In genomic region chr10:117374506-117375359, GRCh38 we compare ENCODE assay signal across 8 cellular contexts. TPM values are rescaled to one million over a fixed set of nuclear protein-coding genes. Genes with fewer than 3 reads are reported as not detected.
DNase-seq lines count a peak whose midpoint lies in the region; ATAC-seq and TF ChIP-seq lines count a peak whose summit lies in the region.

No MANE protein-coding gene starts in this region.

- no peak for TF ChIP-seq CTCF in GM10266 (IDR thresholded peaks at IDR 0.05; ENCODE audit: control insufficient read depth, insufficient read depth, low read depth, missing control alignments)
- TF ChIP-seq CTCF in lung (IDR thresholded peaks at IDR 0.05; ENCODE audit: control extremely low read depth, extremely low read depth): no peak

- H3K36me3 ChIP-seq in HUES48 (ENCODE audit: control insufficient read depth, insufficient read depth, low read length): no peaks in the 10 kb centered on the region
- H3K36me3 ChIP-seq in effector memory CD4-positive, alpha-beta T cell (ENCODE audit: control insufficient read depth, insufficient read depth, low read length): no peaks in the 10 kb centered on the region
- no peaks in the 10 kb centered on the region for H3K36me3 ChIP-seq in lung (ENCODE audit: control insufficient read depth in 2 of 2, insufficient read depth in 2 of 2, low read length in 2 of 2)

- H3K4me1 ChIP-seq in HUES48 (ENCODE audit: control insufficient read depth, insufficient read depth, low read length) (peaks cover 21% of the 10 kb centered on the region), lung (ENCODE audit: control insufficient read depth in 2 of 2, insufficient read depth in 2 of 2, low read length in 2 of 2) (peaks cover 0 to 7% of the 10 kb centered on the region in 2 donors)
- H3K4me1 ChIP-seq in effector memory CD4-positive, alpha-beta T cell (ENCODE audit: control insufficient read depth, insufficient read depth, low read length, poor library complexity, severe bottlenecking): peaks cover 11% of the 10 kb centered on the region

- DNase-seq in GM10266 (ENCODE audit: extremely low spot score) (peak; percentile 69), lung (ENCODE audit: low spot score) (no peak), NCI-H128 (lab: John Stamatoyannopoulos, UW; ENCODE audit: unreplicated experiment) (no peak)
- DNase-seq in activated CD4-positive, alpha-beta T cell treated with anti-CD3 and anti-CD28 coated beads for 1 hour: peak; percentile 11
- DNase-seq in effector memory CD4-positive, alpha-beta T cell: peak in 2 of 3 donors; percentile 9 to 24
- peak; percentile 50 for DNase-seq in stimulated activated CD8-positive, alpha-beta memory T cell treated with anti-CD3 and anti-CD28 coated beads, Interleukin-4, amount 100 ng/mL, for 48 hours

- WGBS in lung, 2 donors: 0 to 1% methylated on average over 81 to 92 of the region's 92 CpGs

- H3K4me3 ChIP-seq in HUES48 (ENCODE audit: low read depth, low read length): peak overlapping the region; percentile 78
- peak overlapping the region; percentile 91 for H3K4me3 ChIP-seq in effector memory CD4-positive, alpha-beta T cell (ENCODE audit: insufficient read depth, low read depth, low read length, poor library complexity, severe bottlenecking)
- peak overlapping the region; percentile 62 for H3K4me3 ChIP-seq in lung

- peak overlapping the region; percentile 18; the same call in 1 of the 2 replicates for H3K9ac ChIP-seq in HUES48 (ENCODE audit: low read depth, low read length)

- H3K9me3 ChIP-seq in HUES48 (ENCODE audit: control insufficient read depth, insufficient read depth, low read length) (no peaks in the 10 kb centered on the region), lung (ENCODE audit: control insufficient read depth in 2 of 2, insufficient read depth in 1 of 2, low read length in 1 of 2) (no peaks in the 10 kb centered on the region)
- H3K9me3 ChIP-seq in effector memory CD4-positive, alpha-beta T cell (ENCODE audit: control insufficient read depth, low read length): no peaks in the 10 kb centered on the region

- H3K27me3 ChIP-seq in HUES48 (ENCODE audit: control insufficient read depth, insufficient read depth, low read length) (peaks cover 22% of the 10 kb centered on the region), lung (ENCODE audit: control insufficient read depth, insufficient read depth) (no peaks in the 10 kb centered on the region)
- H3K27me3 ChIP-seq in effector memory CD4-positive, alpha-beta T cell (replicated peaks; ENCODE audit: control insufficient read depth, insufficient read depth, low read length, poor library complexity, severe bottlenecking): no peaks in the 10 kb centered on the region

- H3K27ac ChIP-seq in HUES48 (ENCODE audit: low read depth, low read length) (peak overlapping the region; percentile 73), lung (ENCODE audit: low read depth in 1 of 2, low read length in 1 of 2) (peak overlapping the region; percentile 94 to 95)
- H3K27ac ChIP-seq in effector memory CD4-positive, alpha-beta T cell (ENCODE audit: insufficient read depth, low read length, poor library complexity, severe bottlenecking): peak overlapping the region; percentile 75

- ATAC-seq in GM21526 (IDR thresholded peaks at IDR 0.05; ENCODE audit: low FRiP score, unreplicated experiment) (peak; percentile 34), lung (ENCODE audit: insufficient read depth, low FRiP score) (peak; percentile 4)

RNA-seq across cellular contexts. Expression of gene PDZD8, which starts 0.5 kb away (rescaled TPM):
- total RNA-seq in lung: 10 to 100 TPM; 27.5 to 32.0 TPM
- 10 to 100 TPM in 1 of 2 donors, 1 to 10 TPM in 1; 3.7 to 11.0 TPM for polyA plus RNA-seq in lung

Comparison
In these comparisons a context has a peak if more than half of its experiments do, and no peak if none do; other contexts are left out.
1. DNase-seq: peak in GM10266 (single experiment), activated CD4-positive, alpha-beta T cell treated with anti-CD3 and anti-CD28 coated beads for 1 hour (single experiment), effector memory CD4-positive, alpha-beta T cell (2 of 3) and stimulated activated CD8-positive, alpha-beta memory T cell treated with anti-CD3 and anti-CD28 coated beads, Interleukin-4, amount 100 ng/mL, for 48 hours (single experiment); none in lung (single experiment) and NCI-H128 (single experiment).
2. Peak in every context shown above with its lines, with median percentiles within 50 percentile points of each other: H3K27ac ChIP-seq and H3K4me3 ChIP-seq.